In the genomic region with DNA sequence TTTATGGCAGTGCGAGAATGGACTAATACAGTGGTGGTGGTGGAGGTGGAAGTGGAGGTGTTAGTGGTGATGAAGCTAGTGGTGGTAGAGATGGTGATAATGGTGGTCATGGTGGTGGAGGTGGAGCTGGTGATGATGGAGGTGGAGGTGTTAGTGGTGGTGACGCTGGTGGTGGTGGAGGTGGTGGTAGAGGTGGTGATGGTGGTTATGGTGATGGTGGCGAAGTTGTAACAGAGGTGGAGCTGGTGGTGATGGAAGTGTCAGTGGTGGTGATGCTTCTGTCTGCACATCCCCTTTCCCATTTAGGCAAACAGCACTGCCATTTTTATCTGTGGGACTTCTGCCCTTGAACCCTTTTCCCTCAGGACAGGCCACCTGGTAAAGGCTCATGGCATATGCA, we compare ENCODE assay signal across 14 cellular contexts. TPM values are rescaled to one million over a fixed set of nuclear protein-coding genes. Genes with fewer than 3 reads are reported as not detected.
DNase-seq lines count a peak whose midpoint lies in the region; ATAC-seq and TF ChIP-seq lines count a peak whose summit lies in the region.
"Had no signal": no experiment of that assay in that cellular context is flagged by ENCODE, and none has a peak within 500 bp of the region (broad histone marks: within the 10 kb centered on the region; RNA-seq: fewer than 3 reads in every experiment).

No MANE protein-coding gene starts in this region.

- no peak overlapping the region for H3K27ac Mint-ChIP-seq in neural progenitor cell
- H3K27ac Mint-ChIP-seq: memory B cell had no signal

- ATAC-seq in GM18517 (IDR thresholded peaks at IDR 0.05; ENCODE audit: unreplicated experiment): peak; percentile 49
- ATAC-seq in HG02623 (IDR thresholded peaks at IDR 0.05; ENCODE audit: unreplicated experiment): no peak

- peaks cover 29% of the 10 kb centered on the region for H3K27me3 ChIP-seq in neural progenitor cell

- H3K9me3 Mint-ChIP-seq in neural progenitor cell: peaks cover 1% of the 10 kb centered on the region
- H3K9me3 Mint-ChIP-seq: memory B cell had no signal

- H3K9me3 ChIP-seq in neural progenitor cell (ENCODE audit: low read depth): no peaks in the 10 kb centered on the region

- H3K4me3 Mint-ChIP-seq in neural progenitor cell: no peak overlapping the region
- H3K4me3 Mint-ChIP-seq: memory B cell had no signal

- H3K79me2 ChIP-seq in neural progenitor cell (ENCODE audit: low read depth): no peaks in the 10 kb centered on the region

- DNase-seq in NB4 (ENCODE audit: low read depth): peak; percentile 69
- peak; percentile 23 for DNase-seq in fibroblast of gingiva (ENCODE audit: low read depth)
- DNase-seq in neural progenitor cell (ENCODE audit: low spot score): peak; percentile 42
- no peak for DNase-seq in inferior parietal cortex (ENCODE audit: extremely low spot score)
- no peak for DNase-seq in NCI-H2171 treated with DMSO at 0.1 percent for 48 hours (lab: John Stamatoyannopoulos, UW)
- no peak for DNase-seq in activated gamma-delta T cell (lab: John Stamatoyannopoulos, UW)
- DNase-seq: activated T-cell treated with anti-CD3 and anti-CD28 coated beads for 4 hours; DMS79; effector CD4-positive, alpha-beta T cell; NCI-H226; stimulated activated CD4-positive, alpha-beta T cell treated with anti-CD3 and anti-CD28 coated beads, Interleukin-12 subunit alpha, Interleukin-12 subunit beta, amount 100 ng/mL, for 4 hours had no signal

- no peaks in the 10 kb centered on the region for H3F3A ChIP-seq in neural progenitor cell (ENCODE audit: low read depth)

- H3K4me3 ChIP-seq in NB4 (ENCODE audit: low read depth, low read length) (no peak overlapping the region), neural progenitor cell (no peak overlapping the region)

- H3K36me3 ChIP-seq in neural progenitor cell: no peaks in the 10 kb centered on the region

- no peaks in the 10 kb centered on the region for H4K20me1 ChIP-seq in neural progenitor cell (ENCODE audit: low read depth)

- H3K9ac ChIP-seq in neural progenitor cell: no peak overlapping the region

- no peak for TF ChIP-seq POLR2A in NB4 (IDR thresholded peaks at IDR 0.05; ENCODE audit: extremely low read depth, insufficient read length)

- H3K4me1 ChIP-seq in neural progenitor cell: no peaks in the 10 kb centered on the region

- no peak for TF ChIP-seq CTCF in NB4 (IDR thresholded peaks at IDR 0.05; ENCODE audit: low read depth, low read length)
- no peak for TF ChIP-seq CTCF in neural progenitor cell (IDR thresholded peaks at IDR 0.05)

- H3K27me3 Mint-ChIP-seq in neural progenitor cell (ENCODE audit: insufficient read depth, low read depth): peaks cover 6% of the 10 kb centered on the region
- H3K27me3 Mint-ChIP-seq: memory B cell had no signal

- H3K4me2 ChIP-seq in neural progenitor cell: no peak overlapping the region

- H3K27ac ChIP-seq in neural progenitor cell: no peak overlapping the region

- H2AFZ ChIP-seq in neural progenitor cell (replicated peaks): no peak overlapping the region

- H3K4me1 Mint-ChIP-seq in neural progenitor cell: no peaks in the 10 kb centered on the region
- H3K4me1 Mint-ChIP-seq: memory B cell had no signal

- no peaks in the 10 kb centered on the region for H3K36me3 Mint-ChIP-seq in neural progenitor cell
- H3K36me3 Mint-ChIP-seq: memory B cell had no signal

RNA-seq across cellular contexts. Expression of a gene that starts 7.4 kb away (rescaled TPM):
- 3.0 and 4.9 TPM in 2 replicates for total RNA-seq in neural progenitor cell (ENCODE audit: low replicate concordance)

Comparison
In these comparisons a context has a peak if more than half of its experiments do, and no peak if none do; other contexts are left out.
1. DNase-seq: peak in NB4 (single experiment), fibroblast of gingiva (single experiment) and neural progenitor cell (single experiment); none in inferior parietal cortex (single experiment), NCI-H2171 treated with DMSO at 0.1 percent for 48 hours (single experiment) and activated gamma-delta T cell (single experiment).